13 cellular contexts compared by ENCODE assay signal in the genomic region with DNA sequence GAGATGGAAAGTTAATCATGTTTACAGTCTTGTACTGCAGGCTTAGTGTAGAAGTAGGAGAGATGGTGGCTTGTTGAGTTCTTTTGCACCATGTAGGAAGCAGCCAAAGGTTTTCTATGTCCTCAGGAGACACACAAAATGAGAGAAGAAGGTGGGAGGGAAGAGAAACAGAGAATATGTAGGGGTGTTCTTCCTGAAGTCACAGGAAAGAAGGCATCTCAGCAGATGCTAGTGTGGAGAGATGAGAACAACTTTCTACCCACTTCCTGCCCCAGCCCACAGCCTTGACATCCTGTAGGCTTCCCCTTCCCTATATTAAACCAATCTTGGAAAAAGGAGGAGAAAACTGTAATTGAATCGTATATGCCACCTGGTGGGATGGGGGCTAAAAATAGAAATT.
DNase-seq lines count a peak whose midpoint lies in the region; ATAC-seq, FAIRE-seq and TF ChIP-seq lines count a peak whose summit lies in the region.
"Had no signal": no experiment of that assay in that cellular context is flagged by ENCODE, and none has a peak within 500 bp of the region (broad histone marks: within the 10 kb centered on the region; RNA-seq: fewer than 3 reads in every experiment).

No MANE protein-coding gene starts in this region.

- no peaks in the 10 kb centered on the region for H3K27me3 Mint-ChIP-seq in CD8-positive, alpha-beta T cell (ENCODE audit: low read depth)

- intact Hi-C loops in CD8-positive, alpha-beta T cell (cut with DNase I, micrococcal nuclease): no loop called here

- no peaks in the 10 kb centered on the region for H3K36me3 Mint-ChIP-seq in CD8-positive, alpha-beta T cell

- peaks cover 18% of the 10 kb centered on the region for H3K4me1 ChIP-seq in CD8-positive, alpha-beta T cell (ENCODE audit: insufficient read depth, low read length)
- peaks cover 32% of the 10 kb centered on the region for H3K4me1 ChIP-seq in OCI-LY3 (ENCODE audit: low read length)
- no peaks in the 10 kb centered on the region for H3K4me1 ChIP-seq in small intestine (ENCODE audit: control insufficient read depth in 2 of 2, insufficient read depth in 1 of 2, low read depth in 1 of 2, low read length in 1 of 2)
- H3K4me1 ChIP-seq: suprapubic skin had no signal

- peak overlapping the region; percentile 40 for H3K4me3 Mint-ChIP-seq in CD8-positive, alpha-beta T cell

- no peak overlapping the region for H3K9ac ChIP-seq in OCI-LY3 (ENCODE audit: low read length)

- H3K27ac ChIP-seq in CD8-positive, alpha-beta T cell (ENCODE audit: low read depth, low read length): no peak overlapping the region
- no peak overlapping the region for H3K27ac ChIP-seq in OCI-LY3 (ENCODE audit: low read length)
- no peak overlapping the region for H3K27ac ChIP-seq in small intestine (ENCODE audit: low read depth in 1 of 2, low read length in 1 of 2)
- H3K27ac ChIP-seq: suprapubic skin had no signal

- 38 to 64% (median 61%) methylated on average over 1 of the region's 1 CpG for WGBS in small intestine, 3 donors

- H3K4me3 ChIP-seq in CD8-positive, alpha-beta T cell (ENCODE audit: low read depth, low read length): no peak overlapping the region
- no peak overlapping the region for H3K4me3 ChIP-seq in OCI-LY3 (ENCODE audit: low read length)
- no peak overlapping the region for H3K4me3 ChIP-seq in small intestine (ENCODE audit: low read depth in 1 of 2, low read length in 2 of 2)
- H3K4me3 ChIP-seq: suprapubic skin had no signal

- H3K4me1 Mint-ChIP-seq in CD8-positive, alpha-beta T cell (ENCODE audit: low read depth): peaks cover 37% of the 10 kb centered on the region

- H3K27ac Mint-ChIP-seq in CD8-positive, alpha-beta T cell: peak overlapping the region; percentile 53

- TF ChIP-seq CTCF in CD8-positive, alpha-beta T cell (IDR thresholded peaks at IDR 0.05): no peak
- no peak for TF ChIP-seq CTCF in OCI-LY3 (IDR thresholded peaks at IDR 0.05; ENCODE audit: low read depth, low read length)

- no peaks in the 10 kb centered on the region for H3K9me3 ChIP-seq in CD8-positive, alpha-beta T cell (ENCODE audit: low read length)
- H3K9me3 ChIP-seq in OCI-LY3 (ENCODE audit: insufficient read depth, low read length) (no peaks in the 10 kb centered on the region), small intestine (ENCODE audit: control insufficient read depth, low read depth) (no peaks in the 10 kb centered on the region)
- H3K9me3 ChIP-seq: suprapubic skin had no signal

- POLR2A ChIA-PET in CD8-positive, alpha-beta T cell (lab: Charles Lee): no interaction called here

- peak overlapping the region; percentile 74 for H2AFZ ChIP-seq in OCI-LY3 (ENCODE audit: low read depth, low read length)

- no peaks in the 10 kb centered on the region for H3K79me2 ChIP-seq in OCI-LY3 (ENCODE audit: low read length)

- H3K4me2 ChIP-seq in OCI-LY3 (ENCODE audit: low read length): peak overlapping the region; percentile 17; the same call in 1 of the 2 replicates

- no peak for ATAC-seq in CD8-positive, alpha-beta T cell
- ATAC-seq in GM18907 (IDR thresholded peaks at IDR 0.05; ENCODE audit: unreplicated experiment) (peak; percentile 67), HG02798 (IDR thresholded peaks at IDR 0.05; ENCODE audit: poor library complexity, unreplicated experiment) (peak; percentile 56)
- ATAC-seq: left cardiac atrium had no signal

- H3K36me3 ChIP-seq in CD8-positive, alpha-beta T cell (ENCODE audit: insufficient read depth, low read length): no peaks in the 10 kb centered on the region
- H3K36me3 ChIP-seq in OCI-LY3 (replicated peaks; ENCODE audit: low read depth, low read length) (no peaks in the 10 kb centered on the region), small intestine (ENCODE audit: control insufficient read depth in 2 of 2, insufficient read depth in 2 of 2, low read length in 2 of 2) (no peaks in the 10 kb centered on the region)
- H3K36me3 ChIP-seq: suprapubic skin had no signal

- FAIRE-seq in small intestine (lab: Jason Lieb, UNC): no peak

- in situ Hi-C loops in ACHN (cut with HindIII; ENCODE audit: low pct_ligation_motif_present, low pct_unique_long_range_greater_than_20kb, low sequenced_read_pairs): no loop called here

- CTCF ChIA-PET in CD8-positive, alpha-beta T cell (lab: Charles Lee): interaction anchor here (0.8 to 2.2 kb wide), 3 partner anchors 29 to 53 kb away, joined by 3 to 5 read pairs (median 3); no protein-coding TSS in a partner anchor

- H4K20me1 ChIP-seq in OCI-LY3 (ENCODE audit: insufficient read depth, low read length): no peaks in the 10 kb centered on the region

- H3K27me3 ChIP-seq in CD8-positive, alpha-beta T cell (ENCODE audit: insufficient read depth, low read length): no peaks in the 10 kb centered on the region
- H3K27me3 ChIP-seq in OCI-LY3 (ENCODE audit: low read depth, low read length) (peaks cover 8% of the 10 kb centered on the region; the same call in 1 of the 2 replicates), small intestine (ENCODE audit: control insufficient read depth in 2 of 2, insufficient read depth in 2 of 2, low read length in 2 of 2) (no peaks in the 10 kb centered on the region)
- H3K27me3 ChIP-seq: suprapubic skin had no signal

- H3K9me3 Mint-ChIP-seq in CD8-positive, alpha-beta T cell: no peaks in the 10 kb centered on the region

- DNase-seq in CD8-positive, alpha-beta T cell: no peak
- no peak for DNase-seq in activated gamma-delta T cell treated with Interleukin-2 at 50 U/mL for 16 hours
- DNase-seq in AG08396 (ENCODE audit: low spot score): no peak
- no peak for DNase-seq in ACHN
- no peak for DNase-seq in small intestine
- DNase-seq: left cardiac atrium; NCI-H1436; occipital lobe; stimulated activated CD4-positive, alpha-beta T cell treated with anti-CD3 and anti-CD28 coated beads, Interleukin-2, amount 100 ng/mL, for 24 hours had no signal
